Comparison of ENCODE assay signal across 1 cellular context in the genomic region with DNA sequence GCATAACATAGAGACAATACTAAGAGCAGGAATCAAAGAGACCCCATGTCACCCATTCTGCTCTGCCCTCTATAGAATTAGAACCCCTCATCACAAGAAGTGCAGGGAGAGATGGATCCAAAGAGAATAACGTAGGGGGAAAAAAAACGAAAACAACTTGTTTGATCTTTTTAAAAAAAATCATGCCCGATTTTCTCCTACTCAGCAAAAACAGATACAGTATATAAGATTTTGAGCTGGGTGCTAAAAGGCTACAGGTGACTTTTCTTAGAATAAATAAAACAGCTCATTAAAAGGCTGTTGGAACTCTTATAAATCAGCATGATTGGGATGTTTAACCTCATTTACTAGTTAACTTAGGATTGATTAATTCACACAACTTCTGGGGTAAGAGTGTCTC.
TF ChIP-seq lines count a peak whose summit lies in the region.

No MANE protein-coding gene starts in this region.

TF ChIP-seq in K562, 482 proteins besides CTCF, POLR2A, EP300 and RAD21:
- TF ChIP-seq GABPB2 (CRISPR knock-in tag; conservative IDR thresholded peaks at IDR 0.05) (no peak), MAFG (tag; conservative IDR thresholded peaks at IDR 0.05) (peak; percentile 59), ZNF316 (IDR thresholded peaks at IDR 0.05) (peak; percentile 84), ZNF212 (CRISPR knock-in tag; IDR thresholded peaks at IDR 0.05) (no peak), FOS (IDR thresholded peaks at IDR 0.05; ENCODE audit: extremely low read depth, insufficient read length) (no peak), C11orf30 (IDR thresholded peaks at IDR 0.05; ENCODE audit: low read depth) (peak; percentile 74), MAFF (IDR thresholded peaks at IDR 0.05; ENCODE audit: low read length) (peak; percentile 59), MAFK (IDR thresholded peaks at IDR 0.05; ENCODE audit: low read length) (peak; percentile 60; the same call in 1 of the 2 replicates)
